ENCODE assay signal across 11 cellular contexts in genomic region chrX:95346854-95347253, GRCh38.
DNase-seq lines count a peak whose midpoint lies in the region; ATAC-seq, FAIRE-seq and TF ChIP-seq lines count a peak whose summit lies in the region.
"Had no signal": no experiment of that assay in that cellular context is flagged by ENCODE, and none has a peak within 500 bp of the region (broad histone marks: within the 10 kb centered on the region; RNA-seq: fewer than 3 reads in every experiment).

No MANE protein-coding gene starts in this region.

- 7% methylated on average over 3 of the region's 3 CpGs for WGBS in A549 (ENCODE audit: missing lambda C conversion rate)
- WGBS in aorta, 2 donors: 18 to 30% methylated on average over 3 of the region's 3 CpGs

- H3K27ac ChIP-seq in A549: no peak overlapping the region
- no peak overlapping the region for H3K27ac ChIP-seq in HEK293 (ENCODE audit: extremely low read depth, low read depth, low read length)
- no peak overlapping the region for H3K27ac ChIP-seq in aorta (ENCODE audit: low read depth in 1 of 2, low read length in 2 of 2)
- H3K27ac ChIP-seq: gastrocnemius medialis had no signal

- no peaks in the 10 kb centered on the region for H3K4me1 ChIP-seq in A549
- no peaks in the 10 kb centered on the region for H3K4me1 ChIP-seq in HEK293 (ENCODE audit: control insufficient read depth, insufficient read depth, low read length)
- H3K4me1 ChIP-seq in aorta (ENCODE audit: control insufficient read depth in 1 of 2, insufficient read depth in 2 of 2, low read length in 2 of 2): no peaks in the 10 kb centered on the region
- H3K4me1 ChIP-seq: gastrocnemius medialis had no signal

- H3K4me3 ChIP-seq in A549 (no peak overlapping the region), HEK293 (ENCODE audit: low read depth, low read length) (no peak overlapping the region), fibroblast of villous mesenchyme (ENCODE audit: low read depth, low read length) (no peak overlapping the region), aorta (ENCODE audit: low read length in 2 of 2) (no peak overlapping the region)
- H3K4me3 ChIP-seq: gastrocnemius medialis had no signal

- H3K9me3 ChIP-seq in A549 (no peaks in the 10 kb centered on the region), HEK293 (ENCODE audit: control insufficient read depth, insufficient read depth, low read depth, low read length) (no peaks in the 10 kb centered on the region), aorta (ENCODE audit: control insufficient read depth, low read length) (no peaks in the 10 kb centered on the region)
- H3K9me3 ChIP-seq: gastrocnemius medialis had no signal

- no peak for TF ChIP-seq EP300 in A549 (IDR thresholded peaks at IDR 0.05)

- TF ChIP-seq RAD21 in A549 (conservative IDR thresholded peaks at IDR 0.05 in 1 of 2, IDR thresholded peaks at IDR 0.05 in 1 of 2): peak; percentile 39 to 51; a peak in 4 of 5 replicates

- DNase-seq in A549 (ENCODE audit: low read depth in 1 of 2, low spot score in 1 of 2): peak in 1 of 2 experiments; percentile 2
- no peak for DNase-seq in RCC 7860 (ENCODE audit: low spot score)
- DNase-seq in fibroblast of villous mesenchyme (ENCODE audit: low read depth): peak; percentile 5
- DNase-seq in activated CD4-positive, CD25-positive, alpha-beta regulatory T cell treated with anti-CD3 and anti-CD28 coated beads, Interleukin-2, amount 50 U/mL, for 72 hours: no peak
- DNase-seq in aorta: no peak
- no peak for DNase-seq in stimulated activated CD4-positive, alpha-beta T cell treated with anti-CD3 and anti-CD28 coated beads, Interleukin-1b, Interleukin-23, amount 100 ng/mL, for 48 hours
- no peak for DNase-seq in kidney glomerular epithelial cell (lab: John Stamatoyannopoulos, UW)
- DNase-seq: CD4-positive, alpha-beta memory T cell; gastrocnemius medialis had no signal

- FAIRE-seq in A549 (lab: Jason Lieb, UNC) (peak; percentile 95), RCC 7860 (lab: Jason Lieb, UNC) (peak; percentile 51)
- FAIRE-seq: GM12892 had no signal

- POLR2A ChIA-PET in A549 (lab: Yijun Ruan, JAX): no interaction called here
- POLR2A ChIA-PET in HEK293 (lab: Yijun Ruan, JAX): interaction anchor here (0.6 kb wide), 1 partner anchor 306 kb away, joined by 3 read pairs; no protein-coding TSS in a partner anchor

- intact Hi-C loops in aorta (cut with DNase I): no loop called here

- no peak overlapping the region for H3K4me2 ChIP-seq in A549

- no peak for TF ChIP-seq POLR2A in A549 (IDR thresholded peaks at IDR 0.05; ENCODE audit: low read length)

- no peaks in the 10 kb centered on the region for H3K36me3 ChIP-seq in HEK293 (ENCODE audit: control insufficient read depth in 2 of 2, insufficient read depth in 1 of 2, low read length in 2 of 2)
- H3K36me3 ChIP-seq in aorta (ENCODE audit: control insufficient read depth in 1 of 2, insufficient read depth in 2 of 2, low read length in 1 of 2): no peaks in the 10 kb centered on the region
- H3K36me3 ChIP-seq: gastrocnemius medialis had no signal

- no peak for ATAC-seq in A549
- ATAC-seq in aorta (ENCODE audit: low FRiP score): no peak
- ATAC-seq: gastrocnemius medialis had no signal

- CTCF ChIA-PET in A549 (lab: Yijun Ruan, JAX): no interaction called here
- CTCF ChIA-PET in HEK293 (lab: Yijun Ruan, JAX): interaction anchor here (0.7 kb wide), 1 partner anchor 1501 kb away, joined by 3 read pairs; no protein-coding TSS in a partner anchor

- TF ChIP-seq CTCF in A549 (IDR thresholded peaks at IDR 0.05) (no peak), HEK293 (tag by site-specific recombination; IDR thresholded peaks at IDR 0.05) (no peak), fibroblast of villous mesenchyme (IDR thresholded peaks at IDR 0.05; ENCODE audit: insufficient read depth, low read depth, low read length) (no peak)

- H3K27me3 ChIP-seq in aorta (ENCODE audit: control insufficient read depth in 1 of 2, insufficient read depth in 2 of 2, low read length in 1 of 2): no peaks in the 10 kb centered on the region

TF ChIP-seq in A549, 52 proteins besides CTCF, POLR2A, EP300 and RAD21 (continues in another document):
- TF ChIP-seq CBX8 (IDR thresholded peaks at IDR 0.05) (no peak), FOXS1 (CRISPR knock-in tag; IDR thresholded peaks at IDR 0.05) (no peak), BCL3 (IDR thresholded peaks at IDR 0.05) (no peak), HOXA7 (CRISPR knock-in tag; IDR thresholded peaks at IDR 0.05) (no peak), RCOR1 (IDR thresholded peaks at IDR 0.05; ENCODE audit: low read depth, low read length) (no peak), RFX5 (IDR thresholded peaks at IDR 0.05) (no peak), TFCP2L1 (CRISPR knock-in tag; IDR thresholded peaks at IDR 0.05) (no peak), CHD2 (IDR thresholded peaks at IDR 0.05; ENCODE audit: low read length, partially characterized antibody) (no peak), SMC3 (IDR thresholded peaks at IDR 0.05) (no peak), NR3C1 (IDR thresholded peaks at IDR 0.05) (no peak)

TF ChIP-seq in HEK293, 187 proteins besides CTCF, POLR2A, EP300 and RAD21:
- peak; percentile 64 for TF ChIP-seq ZNF654 (tag by site-specific recombination; IDR thresholded peaks at IDR 0.05; ENCODE audit: low read depth)
- no peak for TF ChIP-seq ZSCAN16 (tag by site-specific recombination; IDR thresholded peaks at IDR 0.05)
- TF ChIP-seq ZNF558 (tag by site-specific recombination; IDR thresholded peaks at IDR 0.05): no peak
- TF ChIP-seq ZNF571 (tag by site-specific recombination; IDR thresholded peaks at IDR 0.05): no peak
